Comparison of ENCODE assay signal across 2 cellular contexts in the genomic region with DNA sequence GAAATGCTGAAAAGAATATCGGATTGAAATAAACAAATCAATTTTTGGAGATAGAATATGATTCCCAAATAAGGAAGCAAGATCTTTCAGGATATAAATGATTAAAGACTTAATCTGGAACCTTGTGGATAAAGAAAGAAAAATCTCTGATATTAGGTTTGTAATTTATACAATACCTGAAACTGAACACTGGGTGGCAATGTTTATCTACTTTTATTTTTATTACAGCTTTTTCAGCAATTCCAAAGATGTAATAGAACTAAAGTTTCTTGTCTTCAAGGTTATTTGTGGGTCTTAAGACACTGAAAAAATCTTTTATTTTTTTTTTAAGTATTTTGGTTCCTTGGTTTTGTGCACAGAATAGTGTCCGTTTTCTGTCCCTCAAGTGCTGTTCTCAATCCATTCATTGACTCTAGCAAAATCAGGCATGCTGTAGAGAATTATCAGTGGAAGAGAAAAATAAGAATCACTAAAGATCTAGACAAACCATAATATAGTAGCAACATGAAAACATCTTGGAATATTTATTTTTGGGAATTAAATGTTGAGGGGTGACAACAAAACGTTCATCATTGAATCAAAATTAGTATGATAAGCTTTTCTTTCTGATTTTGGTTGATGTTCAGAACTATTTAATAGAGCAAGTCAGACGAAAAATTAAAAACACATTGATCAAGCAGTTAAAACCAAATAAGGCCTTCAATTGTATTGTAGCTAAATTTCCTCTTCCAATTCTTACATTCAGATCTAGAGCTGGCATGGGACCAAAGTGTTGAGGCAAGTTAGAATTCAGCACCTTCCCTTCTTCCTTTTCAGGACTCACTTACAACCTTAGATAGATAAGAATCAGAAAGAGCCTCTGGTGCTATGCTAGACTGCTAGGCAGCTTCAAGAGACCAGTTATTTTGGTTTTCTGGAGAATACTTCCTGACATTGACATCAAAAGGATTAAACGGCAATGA.
TF ChIP-seq lines count a peak whose summit lies in the region.

No MANE protein-coding gene starts in this region.

TF ChIP-seq in IMR-90, 13 proteins besides CTCF, POLR2A, EP300 and RAD21:
- no peak for TF ChIP-seq SMC3 (IDR thresholded peaks at IDR 0.05; ENCODE audit: low read depth, low read length)
- no peak for TF ChIP-seq MXI1 (IDR thresholded peaks at IDR 0.05; ENCODE audit: borderline replicate concordance, low read depth, low read length)
- TF ChIP-seq RCOR1 (IDR thresholded peaks at IDR 0.05; ENCODE audit: insufficient replicate concordance, low read length): no peak
- TF ChIP-seq, protein P1, sequence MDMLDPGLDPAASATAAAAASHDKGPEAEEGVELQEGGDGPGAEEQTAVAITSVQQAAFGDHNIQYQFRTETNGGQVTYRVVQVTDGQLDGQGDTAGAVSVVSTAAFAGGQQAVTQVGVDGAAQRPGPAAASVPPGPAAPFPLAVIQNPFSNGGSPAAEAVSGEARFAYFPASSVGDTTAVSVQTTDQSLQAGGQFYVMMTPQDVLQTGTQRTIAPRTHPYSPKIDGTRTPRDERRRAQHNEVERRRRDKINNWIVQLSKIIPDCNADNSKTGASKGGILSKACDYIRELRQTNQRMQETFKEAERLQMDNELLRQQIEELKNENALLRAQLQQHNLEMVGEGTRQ (IDR thresholded peaks at IDR 0.05; ENCODE audit: low read depth, low read length): no peak
- no peak for TF ChIP-seq CEBPB (IDR thresholded peaks at IDR 0.05; ENCODE audit: low read depth, low read length)
- TF ChIP-seq CHD1 (IDR thresholded peaks at IDR 0.05; ENCODE audit: low read depth, low read length): no peak
- no peak for TF ChIP-seq MAZ (IDR thresholded peaks at IDR 0.05; ENCODE audit: borderline replicate concordance, low read depth, low read length)
- TF ChIP-seq MAFK (IDR thresholded peaks at IDR 0.05; ENCODE audit: low read depth, low read length): no peak
- no peak for TF ChIP-seq BHLHE40 (IDR thresholded peaks at IDR 0.05; ENCODE audit: low read depth, low read length)
- TF ChIP-seq FOS (IDR thresholded peaks at IDR 0.05; ENCODE audit: low read depth, low read length): no peak
- TF ChIP-seq NFE2L2 (IDR thresholded peaks at IDR 0.05; ENCODE audit: low read depth, low read length): no peak
- TF ChIP-seq, protein P2, sequence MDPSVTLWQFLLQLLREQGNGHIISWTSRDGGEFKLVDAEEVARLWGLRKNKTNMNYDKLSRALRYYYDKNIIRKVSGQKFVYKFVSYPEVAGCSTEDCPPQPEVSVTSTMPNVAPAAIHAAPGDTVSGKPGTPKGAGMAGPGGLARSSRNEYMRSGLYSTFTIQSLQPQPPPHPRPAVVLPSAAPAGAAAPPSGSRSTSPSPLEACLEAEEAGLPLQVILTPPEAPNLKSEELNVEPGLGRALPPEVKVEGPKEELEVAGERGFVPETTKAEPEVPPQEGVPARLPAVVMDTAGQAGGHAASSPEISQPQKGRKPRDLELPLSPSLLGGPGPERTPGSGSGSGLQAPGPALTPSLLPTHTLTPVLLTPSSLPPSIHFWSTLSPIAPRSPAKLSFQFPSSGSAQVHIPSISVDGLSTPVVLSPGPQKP (IDR thresholded peaks at IDR 0.05; ENCODE audit: borderline replicate concordance, low read depth, low read length): no peak
- no peak for TF ChIP-seq RFX5 (IDR thresholded peaks at IDR 0.05; ENCODE audit: low read depth, low read length)

TF ChIP-seq in HepG2, 621 proteins besides CTCF, POLR2A, EP300 and RAD21:
- TF ChIP-seq SMC3 (IDR thresholded peaks at IDR 0.05; ENCODE audit: low read length): 0 out of 2 replicates have a peak, but pooled peaks have one; percentile 20
- TF ChIP-seq, protein P3, sequence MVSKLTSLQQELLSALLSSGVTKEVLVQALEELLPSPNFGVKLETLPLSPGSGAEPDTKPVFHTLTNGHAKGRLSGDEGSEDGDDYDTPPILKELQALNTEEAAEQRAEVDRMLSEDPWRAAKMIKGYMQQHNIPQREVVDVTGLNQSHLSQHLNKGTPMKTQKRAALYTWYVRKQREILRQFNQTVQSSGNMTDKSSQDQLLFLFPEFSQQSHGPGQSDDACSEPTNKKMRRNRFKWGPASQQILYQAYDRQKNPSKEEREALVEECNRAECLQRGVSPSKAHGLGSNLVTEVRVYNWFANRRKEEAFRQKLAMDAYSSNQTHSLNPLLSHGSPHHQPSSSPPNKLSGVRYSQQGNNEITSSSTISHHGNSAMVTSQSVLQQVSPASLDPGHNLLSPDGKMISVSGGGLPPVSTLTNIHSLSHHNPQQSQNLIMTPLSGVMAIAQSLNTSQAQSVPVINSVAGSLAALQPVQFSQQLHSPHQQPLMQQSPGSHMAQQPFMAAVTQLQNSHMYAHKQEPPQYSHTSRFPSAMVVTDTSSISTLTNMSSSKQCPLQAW (CRISPR knock-in tag; IDR thresholded peaks at IDR 0.05): no peak
- no peak for TF ChIP-seq ZFP36 (IDR thresholded peaks at IDR 0.05; ENCODE audit: borderline replicate concordance, low read depth, low read length, partially characterized antibody)
- no peak for TF ChIP-seq ZNF101 (CRISPR knock-in tag; IDR thresholded peaks at IDR 0.05; ENCODE audit: borderline replicate concordance, low read depth)
- TF ChIP-seq ZNF607 (CRISPR knock-in tag; IDR thresholded peaks at IDR 0.05; ENCODE audit: borderline replicate concordance): no peak
- TF ChIP-seq STAG1 (CRISPR knock-in tag; IDR thresholded peaks at IDR 0.05): peak; percentile 44; the same call in 1 of the 2 replicates
